Comparison of ENCODE assay signal across 31 cellular contexts in genomic region chr9:114969269-114969668, GRCh38. TPM values are rescaled to one million over a fixed set of nuclear protein-coding genes. Genes with fewer than 3 reads are reported as not detected.
DNase-seq lines count a peak whose midpoint lies in the region; ATAC-seq, FAIRE-seq and TF ChIP-seq lines count a peak whose summit lies in the region.
"Had no signal": no experiment of that assay in that cellular context is flagged by ENCODE, and none has a peak within 500 bp of the region (broad histone marks: within the 10 kb centered on the region; RNA-seq: fewer than 3 reads in every experiment).

No MANE protein-coding gene starts in this region.

- H3K4me2 ChIP-seq in trophoblast cell (ENCODE audit: low read length), result no peak overlapping the region

- no peak overlapping the region for H3K23ac ChIP-seq in trophoblast cell (ENCODE audit: low read length)

- no peaks in the 10 kb centered on the region for H3K79me2 ChIP-seq in trophoblast cell (ENCODE audit: control insufficient read depth, insufficient read depth, low read length, poor library complexity)

- H2AK5ac ChIP-seq in trophoblast cell (ENCODE audit: low read length), result no peak overlapping the region

- H3K4me1 Mint-ChIP-seq in activated T-cell treated with anti-CD3 and anti-CD28 coated beads, Interleukin-2, amount 50 U/mL, for 72 hours (ENCODE audit: low read depth), result peaks cover 39% of the 10 kb centered on the region
- H3K4me1 Mint-ChIP-seq: B cell, memory B cell had no signal

- H4K12ac ChIP-seq in trophoblast cell (ENCODE audit: low read depth, low read length), result no peak overlapping the region

- H3K36me3 ChIP-seq in bronchial epithelial cell (ENCODE audit: control insufficient read depth, insufficient read depth, low read length) (no peaks in the 10 kb centered on the region), trophoblast cell (ENCODE audit: control insufficient read depth in 1 of 2, insufficient read depth in 2 of 2, low read length in 2 of 2) (no peaks in the 10 kb centered on the region), upper lobe of left lung (no peaks in the 10 kb centered on the region)
- H3K36me3 ChIP-seq: pancreas, SJCRH30 had no signal

- no peak for TF ChIP-seq POLR2A in upper lobe of left lung (IDR thresholded peaks at IDR 0.05)

- H2BK5ac ChIP-seq in trophoblast cell (ENCODE audit: low read depth, low read length, poor library complexity), result no peak overlapping the region

- no peaks in the 10 kb centered on the region for H3K9me3 ChIP-seq in trophoblast cell (ENCODE audit: insufficient read depth, low read depth, low read length)
- no peaks in the 10 kb centered on the region for H3K9me3 ChIP-seq in upper lobe of left lung
- H3K9me3 ChIP-seq: pancreas, SJCRH30 had no signal

- H3K4me1 ChIP-seq in trophoblast cell (ENCODE audit: control insufficient read depth in 1 of 2, insufficient read depth in 2 of 2, low read length in 2 of 2), result peaks cover 4 to 7% of the 10 kb centered on the region in 2 experiments
- H3K4me1 ChIP-seq in upper lobe of left lung, result peaks cover 0 to 7% (median 3%) of the 10 kb centered on the region in 4 donors
- H3K4me1 ChIP-seq: pancreas had no signal

- TF ChIP-seq CTCF in bronchial epithelial cell (IDR thresholded peaks at IDR 0.05; ENCODE audit: insufficient read depth, low read length, severe bottlenecking) (no peak), upper lobe of left lung (IDR thresholded peaks at IDR 0.05) (no peak)

- H3K14ac ChIP-seq in trophoblast cell (ENCODE audit: low read length), result no peak overlapping the region

- peaks cover 6% of the 10 kb centered on the region for H3K27me3 ChIP-seq in bronchial epithelial cell (ENCODE audit: control insufficient read depth, insufficient read depth, low read length)
- no peaks in the 10 kb centered on the region for H3K27me3 ChIP-seq in trophoblast cell (ENCODE audit: insufficient read depth, low read length)
- no peaks in the 10 kb centered on the region for H3K27me3 ChIP-seq in upper lobe of left lung
- H3K27me3 ChIP-seq: pancreas, SJCRH30 had no signal

- H3K4me3 ChIP-seq in bronchial epithelial cell (ENCODE audit: low read depth, low read length), result no peak overlapping the region
- no peak overlapping the region for H3K4me3 ChIP-seq in trophoblast cell (ENCODE audit: low read depth, low read length)
- H3K4me3 ChIP-seq in upper lobe of left lung, result no peak overlapping the region
- H3K4me3 ChIP-seq: pancreas, SJCRH30, skin epidermis had no signal

- no peak for DNase-seq in activated T-cell treated with anti-CD3 and anti-CD28 coated beads, Interleukin-2, amount 50 U/mL, for 72 hours
- no peak for DNase-seq in activated T-cell treated with anti-CD3 and anti-CD28 coated beads, Interleukin-2, amount 50 U/mL, for 1 hour
- DNase-seq in HT-29 (ENCODE audit: low spot score) (peak; percentile 8), bronchial epithelial cell (ENCODE audit: low read depth) (peak; percentile 23), trophoblast cell (no peak), activated gamma-delta T cell treated with Interleukin-2 at 50 U/mL for 16 hours (no peak), upper lobe of left lung (no peak)
- DNase-seq: ACHN; activated CD4-positive, alpha-beta T cell treated with anti-CD3 and anti-CD28 coated beads, Interleukin-2, amount 50 U/mL, for 48 hours; activated CD8-positive, alpha-beta memory T cell treated with anti-CD3 and anti-CD28 coated beads, Interleukin-2, amount 50 U/mL, for 4 hours; amygdala; CD8-positive, alpha-beta memory T cell; GDM1; hippocampal formation; NCI-H1092; NCI-H1694; pancreas; retina; stimulated activated naive CD4-positive, alpha-beta T cell treated with Interleukin-2 at 50 U/mL for 16 hours; SW 1271; T-helper 9 cell had no signal

- H3K9me3 Mint-ChIP-seq in activated T-cell treated with anti-CD3 and anti-CD28 coated beads, Interleukin-2, amount 50 U/mL, for 72 hours, result peaks cover 2% of the 10 kb centered on the region in 2 donors
- H3K9me3 Mint-ChIP-seq: activated naive CD4-positive, alpha-beta T cell treated with anti-CD3 and anti-CD28 coated beads, Interleukin-2, amount 50 U/mL, for 72 hours had no signal

- peak overlapping the region; percentile 58 for H2BK120ac ChIP-seq in trophoblast cell (ENCODE audit: insufficient read depth, low read length, poor library complexity)

- no peak overlapping the region for H3K18ac ChIP-seq in trophoblast cell (ENCODE audit: low read length)

- no peak overlapping the region for H2BK12ac ChIP-seq in trophoblast cell (ENCODE audit: low read length)

- H3K79me1 ChIP-seq in trophoblast cell (ENCODE audit: low read length), result peaks cover 9% of the 10 kb centered on the region

- no peak for FAIRE-seq in bronchial epithelial cell (lab: Jason Lieb, UNC)
- FAIRE-seq: colon, pancreas had no signal

- H3K27ac ChIP-seq in trophoblast cell (ENCODE audit: low read depth, low read length) (peak overlapping the region; percentile 80), upper lobe of left lung (no peak overlapping the region)
- H3K27ac ChIP-seq: pancreas, SJCRH30, skin epidermis had no signal

- peak overlapping the region; percentile 40 to 68 for H3K4me3 Mint-ChIP-seq in activated T-cell treated with anti-CD3 and anti-CD28 coated beads, Interleukin-2, amount 50 U/mL, for 72 hours
- H3K4me3 Mint-ChIP-seq: B cell; CD8-positive, alpha-beta memory T cell; memory B cell had no signal

- H4K8ac ChIP-seq in trophoblast cell (ENCODE audit: low read depth, low read length), result no peak overlapping the region

- H2AFZ ChIP-seq in trophoblast cell (ENCODE audit: insufficient read depth, low read length, poor library complexity), result no peak overlapping the region

- ATAC-seq in activated T-cell treated with anti-CD3 and anti-CD28 coated beads, Interleukin-2, amount 50 U/mL, for 72 hours (replicated peaks in 1 of 2), result peak in 1 of 2 donors; percentile 5
- ATAC-seq in upper lobe of left lung (ENCODE audit: low FRiP score in 2 of 2) (no peak), HG03135 (IDR thresholded peaks at IDR 0.05; ENCODE audit: unreplicated experiment) (no peak)

- H4K91ac ChIP-seq in trophoblast cell (ENCODE audit: low read depth, low read length), result no peak overlapping the region

- TF ChIP-seq EP300 in upper lobe of left lung (IDR thresholded peaks at IDR 0.05), result no peak

- no peaks in the 10 kb centered on the region for H3K27me3 Mint-ChIP-seq in activated T-cell treated with anti-CD3 and anti-CD28 coated beads, Interleukin-2, amount 50 U/mL, for 72 hours (ENCODE audit: low read depth)

- no CpG with 5 or more reads among the region's 1 CpG for WGBS in trophoblast cell (ENCODE audit: extremely low coverage, insufficient coverage, insufficient read length)
- WGBS in upper lobe of left lung, 2 donors, result 52 to 59% methylated on average over 1 of the region's 1 CpG

- H3K27ac Mint-ChIP-seq in activated T-cell treated with anti-CD3 and anti-CD28 coated beads, Interleukin-2, amount 50 U/mL, for 72 hours, result no peak overlapping the region
- H3K27ac Mint-ChIP-seq: activated naive CD4-positive, alpha-beta T cell treated with anti-CD3 and anti-CD28 coated beads, Interleukin-2, amount 50 U/mL, for 72 hours; B cell; CD8-positive, alpha-beta memory T cell; memory B cell had no signal

- no peak overlapping the region for H3K4ac ChIP-seq in trophoblast cell (ENCODE audit: low read depth, low read length)

- H3K9ac ChIP-seq in trophoblast cell (ENCODE audit: low read length), result no peak overlapping the region

- peaks cover 0 to 8% of the 10 kb centered on the region in 2 donors for H3K36me3 Mint-ChIP-seq in activated T-cell treated with anti-CD3 and anti-CD28 coated beads, Interleukin-2, amount 50 U/mL, for 72 hours (ENCODE audit: insufficient read depth in 2 of 2)
- H3K36me3 Mint-ChIP-seq: activated naive CD4-positive, alpha-beta T cell treated with anti-CD3 and anti-CD28 coated beads, Interleukin-2, amount 50 U/mL, for 72 hours; memory B cell had no signal

RNA-seq across cellular contexts. Expression of gene TNFSF8, which starts 38.9 kb away (rescaled TPM):
- total RNA-seq in activated T-cell treated with anti-CD3 and anti-CD28 coated beads, Interleukin-2, amount 50 U/mL, for 72 hours, result 10 to 100 TPM; 84.2 to 99.5 TPM
- total RNA-seq in HT-29 (2014; rRNA removed; shearing (Covaris generic)), result not detected in 2 replicates
- total RNA-seq in bronchial epithelial cell (not detected in 2 replicates), upper lobe of left lung (1 to 10 TPM; 2.6 to 6.5 (median 4.8) TPM)
- 1.1 and 1.8 TPM in 2 replicates for polyA plus RNA-seq in trophoblast cell (2013)
- total RNA-seq: NCI-H460, RPMI7951, SJCRH30 had no signal
- polyA plus RNA-seq: neural cell had no signal

Comparison
In these comparisons a context has a peak if more than half of its experiments do, and no peak if none do; other contexts are left out.
1. DNase-seq: peak in HT-29 (single experiment) and bronchial epithelial cell (single experiment); none in activated T-cell treated with anti-CD3 and anti-CD28 coated beads, Interleukin-2, amount 50 U/mL, for 72 hours (0 of 2), activated T-cell treated with anti-CD3 and anti-CD28 coated beads, Interleukin-2, amount 50 U/mL, for 1 hour (single experiment), trophoblast cell (0 of 2), activated gamma-delta T cell treated with Interleukin-2 at 50 U/mL for 16 hours (single experiment) and upper lobe of left lung (0 of 2).
2. RNA of gene TNFSF8, which starts 38.9 kb away (total RNA-seq): 84.2 to 99.5 TPM in activated T-cell treated with anti-CD3 and anti-CD28 coated beads, Interleukin-2, amount 50 U/mL, for 72 hours; 2.6 to 6.5 TPM in upper lobe of left lung, not detected in HT-29 and not detected in bronchial epithelial cell; every median in the first group is over 10 times any median in the second.